ENCODE assay signal across 1 cellular context in the genomic region with DNA sequence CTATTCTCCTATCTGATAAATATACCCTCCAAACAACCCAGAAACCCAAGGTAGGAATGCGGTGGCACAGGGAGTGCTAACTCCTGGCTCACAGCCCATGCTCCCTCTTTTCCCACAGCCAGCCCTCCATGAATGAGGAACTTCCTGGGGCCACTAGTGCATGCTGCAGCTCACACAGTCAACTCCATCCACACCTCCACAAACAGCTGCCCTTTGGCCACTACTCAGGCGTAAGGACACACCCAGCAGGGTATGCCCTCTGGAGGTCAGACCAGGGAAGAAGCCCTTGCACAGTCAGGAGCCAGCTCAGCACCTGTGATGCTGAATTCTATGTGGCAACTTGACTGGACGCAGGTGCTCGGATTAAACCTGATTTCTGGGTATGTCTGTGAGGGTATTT.
TF ChIP-seq lines count a peak whose summit lies in the region.

No MANE protein-coding gene starts in this region.

TF ChIP-seq in K562, 482 proteins besides CTCF, POLR2A, EP300 and RAD21 (continued from another document and continues in another):
- TF ChIP-seq ZNF124 (CRISPR knock-in tag; IDR thresholded peaks at IDR 0.05) (no peak), DIDO1 (tag; IDR thresholded peaks at IDR 0.05; ENCODE audit: low read depth) (no peak), NCOA4 (IDR thresholded peaks at IDR 0.05; ENCODE audit: partially characterized antibody) (no peak), CHCHD3 (CRISPR knock-in tag; IDR thresholded peaks at IDR 0.05) (no peak), CREM (IDR thresholded peaks at IDR 0.05; ENCODE audit: low read depth) (peak; percentile 49; the same call in 1 of the 2 replicates), FOXP1 (CRISPR knock-in tag; IDR thresholded peaks at IDR 0.05) (no peak), JUND (IDR thresholded peaks at IDR 0.05; ENCODE audit: borderline replicate concordance, low read depth, low read length) (peak; percentile 41; the same call in 1 of the 2 replicates), JUND (tag; IDR thresholded peaks at IDR 0.05; ENCODE audit: borderline replicate concordance, low read depth, low read length) (no peak), ZNF785 (CRISPR knock-in tag; IDR thresholded peaks at IDR 0.05) (no peak), E2F3 (CRISPR knock-in tag; IDR thresholded peaks at IDR 0.05) (no peak), DPF2 (IDR thresholded peaks at IDR 0.05) (0 out of 2 replicates have a peak, but pooled peaks have one; percentile 19), TCFL5 (CRISPR knock-in tag; conservative IDR thresholded peaks at IDR 0.05) (no peak), TARDBP (IDR thresholded peaks at IDR 0.05) (no peak), KHSRP (IDR thresholded peaks at IDR 0.05) (no peak), SUPT5H (IDR thresholded peaks at IDR 0.05) (peak; percentile 34), SMARCA5 (IDR thresholded peaks at IDR 0.05) (no peak), MEIS2 (IDR thresholded peaks at IDR 0.05; ENCODE audit: partially characterized antibody) (no peak), ATF7 (IDR thresholded peaks at IDR 0.05) (0 out of 2 replicates have a peak, but pooled peaks have one; percentile 18)
- TF ChIP-seq, protein P1, sequence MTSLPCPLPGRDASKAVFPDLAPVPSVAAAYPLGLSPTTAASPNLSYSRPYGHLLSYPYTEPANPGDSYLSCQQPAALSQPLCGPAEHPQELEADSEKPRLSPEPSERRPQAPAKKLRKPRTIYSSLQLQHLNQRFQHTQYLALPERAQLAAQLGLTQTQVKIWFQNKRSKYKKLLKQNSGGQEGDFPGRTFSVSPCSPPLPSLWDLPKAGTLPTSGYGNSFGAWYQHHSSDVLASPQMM (CRISPR knock-in tag; IDR thresholded peaks at IDR 0.05) = no peak
- TF ChIP-seq, protein P2, sequence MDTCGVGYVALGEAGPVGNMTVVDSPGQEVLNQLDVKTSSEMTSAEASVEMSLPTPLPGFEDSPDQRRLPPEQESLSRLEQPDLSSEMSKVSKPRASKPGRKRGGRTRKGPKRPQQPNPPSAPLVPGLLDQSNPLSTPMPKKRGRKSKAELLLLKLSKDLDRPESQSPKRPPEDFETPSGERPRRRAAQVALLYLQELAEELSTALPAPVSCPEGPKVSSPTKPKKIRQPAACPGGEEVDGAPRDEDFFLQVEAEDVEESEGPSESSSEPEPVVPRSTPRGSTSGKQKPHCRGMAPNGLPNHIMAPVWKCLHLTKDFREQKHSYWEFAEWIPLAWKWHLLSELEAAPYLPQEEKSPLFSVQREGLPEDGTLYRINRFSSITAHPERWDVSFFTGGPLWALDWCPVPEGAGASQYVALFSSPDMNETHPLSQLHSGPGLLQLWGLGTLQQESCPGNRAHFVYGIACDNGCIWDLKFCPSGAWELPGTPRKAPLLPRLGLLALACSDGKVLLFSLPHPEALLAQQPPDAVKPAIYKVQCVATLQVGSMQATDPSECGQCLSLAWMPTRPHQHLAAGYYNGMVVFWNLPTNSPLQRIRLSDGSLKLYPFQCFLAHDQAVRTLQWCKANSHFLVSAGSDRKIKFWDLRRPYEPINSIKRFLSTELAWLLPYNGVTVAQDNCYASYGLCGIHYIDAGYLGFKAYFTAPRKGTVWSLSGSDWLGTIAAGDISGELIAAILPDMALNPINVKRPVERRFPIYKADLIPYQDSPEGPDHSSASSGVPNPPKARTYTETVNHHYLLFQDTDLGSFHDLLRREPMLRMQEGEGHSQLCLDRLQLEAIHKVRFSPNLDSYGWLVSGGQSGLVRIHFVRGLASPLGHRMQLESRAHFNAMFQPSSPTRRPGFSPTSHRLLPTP (IDR thresholded peaks at IDR 0.05; ENCODE audit: borderline replicate concordance, extremely low read depth, insufficient read length) = no peak
- TF ChIP-seq, protein P3, sequence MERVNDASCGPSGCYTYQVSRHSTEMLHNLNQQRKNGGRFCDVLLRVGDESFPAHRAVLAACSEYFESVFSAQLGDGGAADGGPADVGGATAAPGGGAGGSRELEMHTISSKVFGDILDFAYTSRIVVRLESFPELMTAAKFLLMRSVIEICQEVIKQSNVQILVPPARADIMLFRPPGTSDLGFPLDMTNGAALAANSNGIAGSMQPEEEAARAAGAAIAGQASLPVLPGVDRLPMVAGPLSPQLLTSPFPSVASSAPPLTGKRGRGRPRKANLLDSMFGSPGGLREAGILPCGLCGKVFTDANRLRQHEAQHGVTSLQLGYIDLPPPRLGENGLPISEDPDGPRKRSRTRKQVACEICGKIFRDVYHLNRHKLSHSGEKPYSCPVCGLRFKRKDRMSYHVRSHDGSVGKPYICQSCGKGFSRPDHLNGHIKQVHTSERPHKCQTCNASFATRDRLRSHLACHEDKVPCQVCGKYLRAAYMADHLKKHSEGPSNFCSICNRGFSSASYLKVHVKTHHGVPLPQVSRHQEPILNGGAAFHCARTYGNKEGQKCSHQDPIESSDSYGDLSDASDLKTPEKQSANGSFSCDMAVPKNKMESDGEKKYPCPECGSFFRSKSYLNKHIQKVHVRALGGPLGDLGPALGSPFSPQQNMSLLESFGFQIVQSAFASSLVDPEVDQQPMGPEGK (CRISPR knock-in tag; IDR thresholded peaks at IDR 0.05; ENCODE audit: borderline replicate concordance) = no peak
- TF ChIP-seq, protein P4, sequence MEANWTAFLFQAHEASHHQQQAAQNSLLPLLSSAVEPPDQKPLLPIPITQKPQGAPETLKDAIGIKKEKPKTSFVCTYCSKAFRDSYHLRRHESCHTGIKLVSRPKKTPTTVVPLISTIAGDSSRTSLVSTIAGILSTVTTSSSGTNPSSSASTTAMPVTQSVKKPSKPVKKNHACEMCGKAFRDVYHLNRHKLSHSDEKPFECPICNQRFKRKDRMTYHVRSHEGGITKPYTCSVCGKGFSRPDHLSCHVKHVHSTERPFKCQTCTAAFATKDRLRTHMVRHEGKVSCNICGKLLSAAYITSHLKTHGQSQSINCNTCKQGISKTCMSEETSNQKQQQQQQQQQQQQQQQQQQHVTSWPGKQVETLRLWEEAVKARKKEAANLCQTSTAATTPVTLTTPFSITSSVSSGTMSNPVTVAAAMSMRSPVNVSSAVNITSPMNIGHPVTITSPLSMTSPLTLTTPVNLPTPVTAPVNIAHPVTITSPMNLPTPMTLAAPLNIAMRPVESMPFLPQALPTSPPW (CRISPR knock-in tag; IDR thresholded peaks at IDR 0.05) = no peak
- TF ChIP-seq, protein P5, sequence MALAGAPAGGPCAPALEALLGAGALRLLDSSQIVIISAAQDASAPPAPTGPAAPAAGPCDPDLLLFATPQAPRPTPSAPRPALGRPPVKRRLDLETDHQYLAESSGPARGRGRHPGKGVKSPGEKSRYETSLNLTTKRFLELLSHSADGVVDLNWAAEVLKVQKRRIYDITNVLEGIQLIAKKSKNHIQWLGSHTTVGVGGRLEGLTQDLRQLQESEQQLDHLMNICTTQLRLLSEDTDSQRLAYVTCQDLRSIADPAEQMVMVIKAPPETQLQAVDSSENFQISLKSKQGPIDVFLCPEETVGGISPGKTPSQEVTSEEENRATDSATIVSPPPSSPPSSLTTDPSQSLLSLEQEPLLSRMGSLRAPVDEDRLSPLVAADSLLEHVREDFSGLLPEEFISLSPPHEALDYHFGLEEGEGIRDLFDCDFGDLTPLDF (CRISPR knock-in tag; IDR thresholded peaks at IDR 0.05) = peak; percentile 33; the same call in 1 of the 2 replicates
- TF ChIP-seq, protein P6, sequence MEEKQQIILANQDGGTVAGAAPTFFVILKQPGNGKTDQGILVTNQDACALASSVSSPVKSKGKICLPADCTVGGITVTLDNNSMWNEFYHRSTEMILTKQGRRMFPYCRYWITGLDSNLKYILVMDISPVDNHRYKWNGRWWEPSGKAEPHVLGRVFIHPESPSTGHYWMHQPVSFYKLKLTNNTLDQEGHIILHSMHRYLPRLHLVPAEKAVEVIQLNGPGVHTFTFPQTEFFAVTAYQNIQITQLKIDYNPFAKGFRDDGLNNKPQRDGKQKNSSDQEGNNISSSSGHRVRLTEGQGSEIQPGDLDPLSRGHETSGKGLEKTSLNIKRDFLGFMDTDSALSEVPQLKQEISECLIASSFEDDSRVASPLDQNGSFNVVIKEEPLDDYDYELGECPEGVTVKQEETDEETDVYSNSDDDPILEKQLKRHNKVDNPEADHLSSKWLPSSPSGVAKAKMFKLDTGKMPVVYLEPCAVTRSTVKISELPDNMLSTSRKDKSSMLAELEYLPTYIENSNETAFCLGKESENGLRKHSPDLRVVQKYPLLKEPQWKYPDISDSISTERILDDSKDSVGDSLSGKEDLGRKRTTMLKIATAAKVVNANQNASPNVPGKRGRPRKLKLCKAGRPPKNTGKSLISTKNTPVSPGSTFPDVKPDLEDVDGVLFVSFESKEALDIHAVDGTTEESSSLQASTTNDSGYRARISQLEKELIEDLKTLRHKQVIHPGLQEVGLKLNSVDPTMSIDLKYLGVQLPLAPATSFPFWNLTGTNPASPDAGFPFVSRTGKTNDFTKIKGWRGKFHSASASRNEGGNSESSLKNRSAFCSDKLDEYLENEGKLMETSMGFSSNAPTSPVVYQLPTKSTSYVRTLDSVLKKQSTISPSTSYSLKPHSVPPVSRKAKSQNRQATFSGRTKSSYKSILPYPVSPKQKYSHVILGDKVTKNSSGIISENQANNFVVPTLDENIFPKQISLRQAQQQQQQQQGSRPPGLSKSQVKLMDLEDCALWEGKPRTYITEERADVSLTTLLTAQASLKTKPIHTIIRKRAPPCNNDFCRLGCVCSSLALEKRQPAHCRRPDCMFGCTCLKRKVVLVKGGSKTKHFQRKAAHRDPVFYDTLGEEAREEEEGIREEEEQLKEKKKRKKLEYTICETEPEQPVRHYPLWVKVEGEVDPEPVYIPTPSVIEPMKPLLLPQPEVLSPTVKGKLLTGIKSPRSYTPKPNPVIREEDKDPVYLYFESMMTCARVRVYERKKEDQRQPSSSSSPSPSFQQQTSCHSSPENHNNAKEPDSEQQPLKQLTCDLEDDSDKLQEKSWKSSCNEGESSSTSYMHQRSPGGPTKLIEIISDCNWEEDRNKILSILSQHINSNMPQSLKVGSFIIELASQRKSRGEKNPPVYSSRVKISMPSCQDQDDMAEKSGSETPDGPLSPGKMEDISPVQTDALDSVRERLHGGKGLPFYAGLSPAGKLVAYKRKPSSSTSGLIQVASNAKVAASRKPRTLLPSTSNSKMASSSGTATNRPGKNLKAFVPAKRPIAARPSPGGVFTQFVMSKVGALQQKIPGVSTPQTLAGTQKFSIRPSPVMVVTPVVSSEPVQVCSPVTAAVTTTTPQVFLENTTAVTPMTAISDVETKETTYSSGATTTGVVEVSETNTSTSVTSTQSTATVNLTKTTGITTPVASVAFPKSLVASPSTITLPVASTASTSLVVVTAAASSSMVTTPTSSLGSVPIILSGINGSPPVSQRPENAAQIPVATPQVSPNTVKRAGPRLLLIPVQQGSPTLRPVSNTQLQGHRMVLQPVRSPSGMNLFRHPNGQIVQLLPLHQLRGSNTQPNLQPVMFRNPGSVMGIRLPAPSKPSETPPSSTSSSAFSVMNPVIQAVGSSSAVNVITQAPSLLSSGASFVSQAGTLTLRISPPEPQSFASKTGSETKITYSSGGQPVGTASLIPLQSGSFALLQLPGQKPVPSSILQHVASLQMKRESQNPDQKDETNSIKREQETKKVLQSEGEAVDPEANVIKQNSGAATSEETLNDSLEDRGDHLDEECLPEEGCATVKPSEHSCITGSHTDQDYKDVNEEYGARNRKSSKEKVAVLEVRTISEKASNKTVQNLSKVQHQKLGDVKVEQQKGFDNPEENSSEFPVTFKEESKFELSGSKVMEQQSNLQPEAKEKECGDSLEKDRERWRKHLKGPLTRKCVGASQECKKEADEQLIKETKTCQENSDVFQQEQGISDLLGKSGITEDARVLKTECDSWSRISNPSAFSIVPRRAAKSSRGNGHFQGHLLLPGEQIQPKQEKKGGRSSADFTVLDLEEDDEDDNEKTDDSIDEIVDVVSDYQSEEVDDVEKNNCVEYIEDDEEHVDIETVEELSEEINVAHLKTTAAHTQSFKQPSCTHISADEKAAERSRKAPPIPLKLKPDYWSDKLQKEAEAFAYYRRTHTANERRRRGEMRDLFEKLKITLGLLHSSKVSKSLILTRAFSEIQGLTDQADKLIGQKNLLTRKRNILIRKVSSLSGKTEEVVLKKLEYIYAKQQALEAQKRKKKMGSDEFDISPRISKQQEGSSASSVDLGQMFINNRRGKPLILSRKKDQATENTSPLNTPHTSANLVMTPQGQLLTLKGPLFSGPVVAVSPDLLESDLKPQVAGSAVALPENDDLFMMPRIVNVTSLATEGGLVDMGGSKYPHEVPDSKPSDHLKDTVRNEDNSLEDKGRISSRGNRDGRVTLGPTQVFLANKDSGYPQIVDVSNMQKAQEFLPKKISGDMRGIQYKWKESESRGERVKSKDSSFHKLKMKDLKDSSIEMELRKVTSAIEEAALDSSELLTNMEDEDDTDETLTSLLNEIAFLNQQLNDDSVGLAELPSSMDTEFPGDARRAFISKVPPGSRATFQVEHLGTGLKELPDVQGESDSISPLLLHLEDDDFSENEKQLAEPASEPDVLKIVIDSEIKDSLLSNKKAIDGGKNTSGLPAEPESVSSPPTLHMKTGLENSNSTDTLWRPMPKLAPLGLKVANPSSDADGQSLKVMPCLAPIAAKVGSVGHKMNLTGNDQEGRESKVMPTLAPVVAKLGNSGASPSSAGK (IDR thresholded peaks at IDR 0.05) = peak; percentile 64
- TF ChIP-seq, protein P7, sequence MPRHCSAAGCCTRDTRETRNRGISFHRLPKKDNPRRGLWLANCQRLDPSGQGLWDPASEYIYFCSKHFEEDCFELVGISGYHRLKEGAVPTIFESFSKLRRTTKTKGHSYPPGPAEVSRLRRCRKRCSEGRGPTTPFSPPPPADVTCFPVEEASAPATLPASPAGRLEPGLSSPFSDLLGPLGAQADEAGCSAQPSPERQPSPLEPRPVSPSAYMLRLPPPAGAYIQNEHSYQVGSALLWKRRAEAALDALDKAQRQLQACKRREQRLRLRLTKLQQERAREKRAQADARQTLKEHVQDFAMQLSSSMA (CRISPR knock-in tag; IDR thresholded peaks at IDR 0.05) = no peak
- TF ChIP-seq, protein P8, sequence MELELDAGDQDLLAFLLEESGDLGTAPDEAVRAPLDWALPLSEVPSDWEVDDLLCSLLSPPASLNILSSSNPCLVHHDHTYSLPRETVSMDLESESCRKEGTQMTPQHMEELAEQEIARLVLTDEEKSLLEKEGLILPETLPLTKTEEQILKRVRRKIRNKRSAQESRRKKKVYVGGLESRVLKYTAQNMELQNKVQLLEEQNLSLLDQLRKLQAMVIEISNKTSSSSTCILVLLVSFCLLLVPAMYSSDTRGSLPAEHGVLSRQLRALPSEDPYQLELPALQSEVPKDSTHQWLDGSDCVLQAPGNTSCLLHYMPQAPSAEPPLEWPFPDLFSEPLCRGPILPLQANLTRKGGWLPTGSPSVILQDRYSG (tag; conservative IDR thresholded peaks at IDR 0.05; ENCODE audit: low read depth) = no peak
- TF ChIP-seq, protein P9, sequence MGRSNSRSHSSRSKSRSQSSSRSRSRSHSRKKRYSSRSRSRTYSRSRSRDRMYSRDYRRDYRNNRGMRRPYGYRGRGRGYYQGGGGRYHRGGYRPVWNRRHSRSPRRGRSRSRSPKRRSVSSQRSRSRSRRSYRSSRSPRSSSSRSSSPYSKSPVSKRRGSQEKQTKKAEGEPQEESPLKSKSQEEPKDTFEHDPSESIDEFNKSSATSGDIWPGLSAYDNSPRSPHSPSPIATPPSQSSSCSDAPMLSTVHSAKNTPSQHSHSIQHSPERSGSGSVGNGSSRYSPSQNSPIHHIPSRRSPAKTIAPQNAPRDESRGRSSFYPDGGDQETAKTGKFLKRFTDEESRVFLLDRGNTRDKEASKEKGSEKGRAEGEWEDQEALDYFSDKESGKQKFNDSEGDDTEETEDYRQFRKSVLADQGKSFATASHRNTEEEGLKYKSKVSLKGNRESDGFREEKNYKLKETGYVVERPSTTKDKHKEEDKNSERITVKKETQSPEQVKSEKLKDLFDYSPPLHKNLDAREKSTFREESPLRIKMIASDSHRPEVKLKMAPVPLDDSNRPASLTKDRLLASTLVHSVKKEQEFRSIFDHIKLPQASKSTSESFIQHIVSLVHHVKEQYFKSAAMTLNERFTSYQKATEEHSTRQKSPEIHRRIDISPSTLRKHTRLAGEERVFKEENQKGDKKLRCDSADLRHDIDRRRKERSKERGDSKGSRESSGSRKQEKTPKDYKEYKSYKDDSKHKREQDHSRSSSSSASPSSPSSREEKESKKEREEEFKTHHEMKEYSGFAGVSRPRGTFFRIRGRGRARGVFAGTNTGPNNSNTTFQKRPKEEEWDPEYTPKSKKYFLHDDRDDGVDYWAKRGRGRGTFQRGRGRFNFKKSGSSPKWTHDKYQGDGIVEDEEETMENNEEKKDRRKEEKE (IDR thresholded peaks at IDR 0.05; ENCODE audit: borderline replicate concordance in 1 of 2, control insufficient read depth in 1 of 2, low read depth in 2 of 2, low read length in 1 of 2) = no peak
